Comparison of ENCODE assay signal across 2 cellular contexts in genomic region chr15:70703483-70703882, GRCh38.
TF ChIP-seq lines count a peak whose summit lies in the region.

No MANE protein-coding gene starts in this region.

TF ChIP-seq in IMR-90, 13 proteins besides CTCF, POLR2A, EP300 and RAD21:
- no peak for TF ChIP-seq MAZ (IDR thresholded peaks at IDR 0.05; ENCODE audit: borderline replicate concordance, low read depth, low read length)
TF ChIP-seq in IMR-90: peak in this region for 0.

TF ChIP-seq in endothelial cell of umbilical vein, 7 proteins besides CTCF, POLR2A, EP300 and RAD21:
- TF ChIP-seq POLR2AphosphoS5 (IDR thresholded peaks at IDR 0.05; ENCODE audit: insufficient read depth, low read depth, low read length) = no peak
- TF ChIP-seq MAX (IDR thresholded peaks at IDR 0.05; ENCODE audit: insufficient read depth, insufficient read length) = no peak
- no peak for TF ChIP-seq JUN (IDR thresholded peaks at IDR 0.05; ENCODE audit: borderline replicate concordance, insufficient read depth, insufficient read length, low read depth)
